Comparison of ENCODE assay signal across 2 cellular contexts in genomic region chr2:54455584-54456525, GRCh38.
TF ChIP-seq lines count a peak whose summit lies in the region.

Gene SPTBN1 (plus strand): TSS chr2:54456327. CDS start chr2:54526419, 70,092 bp downstream.

TF ChIP-seq in WTC11, 78 proteins besides CTCF, POLR2A, EP300 and RAD21 (continued from another document):
- TF ChIP-seq, protein P1, sequence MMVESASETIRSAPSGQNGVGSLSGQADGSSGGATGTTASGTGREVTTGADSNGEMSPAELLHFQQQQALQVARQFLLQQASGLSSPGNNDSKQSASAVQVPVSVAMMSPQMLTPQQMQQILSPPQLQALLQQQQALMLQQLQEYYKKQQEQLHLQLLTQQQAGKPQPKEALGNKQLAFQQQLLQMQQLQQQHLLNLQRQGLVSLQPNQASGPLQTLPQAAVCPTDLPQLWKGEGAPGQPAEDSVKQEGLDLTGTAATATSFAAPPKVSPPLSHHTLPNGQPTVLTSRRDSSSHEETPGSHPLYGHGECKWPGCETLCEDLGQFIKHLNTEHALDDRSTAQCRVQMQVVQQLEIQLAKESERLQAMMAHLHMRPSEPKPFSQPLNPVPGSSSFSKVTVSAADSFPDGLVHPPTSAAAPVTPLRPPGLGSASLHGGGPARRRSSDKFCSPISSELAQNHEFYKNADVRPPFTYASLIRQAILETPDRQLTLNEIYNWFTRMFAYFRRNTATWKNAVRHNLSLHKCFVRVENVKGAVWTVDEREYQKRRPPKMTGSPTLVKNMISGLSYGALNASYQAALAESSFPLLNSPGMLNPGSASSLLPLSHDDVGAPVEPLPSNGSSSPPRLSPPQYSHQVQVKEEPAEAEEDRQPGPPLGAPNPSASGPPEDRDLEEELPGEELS (CRISPR knock-in tag; IDR thresholded peaks at IDR 0.05) = 0 out of 2 replicates have a peak, but pooled peaks have one; percentile 59
- 0 out of 2 replicates have a peak, but pooled peaks have one; percentile 36 for TF ChIP-seq ZBTB21 (CRISPR knock-in tag; IDR thresholded peaks at IDR 0.05; ENCODE audit: borderline replicate concordance)
- TF ChIP-seq E2F5 (CRISPR knock-in tag; IDR thresholded peaks at IDR 0.05) = no peak; the same call in 1 of the 2 replicates
- peak; percentile 42; the same call in 1 of the 2 replicates for TF ChIP-seq HMGXB4 (CRISPR knock-in tag; IDR thresholded peaks at IDR 0.05)
- no peak for TF ChIP-seq JAZF1 (CRISPR knock-in tag; IDR thresholded peaks at IDR 0.05)
- no peak for TF ChIP-seq USF1 (CRISPR knock-in tag; IDR thresholded peaks at IDR 0.05)
- no peak for TF ChIP-seq NR1H2 (CRISPR knock-in tag; IDR thresholded peaks at IDR 0.05)
- TF ChIP-seq ARID4B (CRISPR knock-in tag; IDR thresholded peaks at IDR 0.05; ENCODE audit: borderline replicate concordance) = 0 out of 2 replicates have a peak, but pooled peaks have one; percentile 6
- 0 out of 2 replicates have a peak, but pooled peaks have one; percentile 57 for TF ChIP-seq SMAD3 (CRISPR knock-in tag; IDR thresholded peaks at IDR 0.05; ENCODE audit: borderline replicate concordance)

TF ChIP-seq in H1, 55 proteins besides CTCF, POLR2A, EP300 and RAD21 (continued from another document and continues in another):
- TF ChIP-seq CHD7 (IDR thresholded peaks at IDR 0.05; ENCODE audit: insufficient replicate concordance, low read length) (no peak), HDAC6 (IDR thresholded peaks at IDR 0.05; ENCODE audit: low read depth, low read length) (no peak), MAFK (IDR thresholded peaks at IDR 0.05; ENCODE audit: low read depth, low read length) (no peak), POU5F1 (IDR thresholded peaks at IDR 0.05; ENCODE audit: low read depth, low read length) (no peak), TBP (IDR thresholded peaks at IDR 0.05; ENCODE audit: low read depth, low read length) (0 out of 2 replicates have a peak, but pooled peaks have one; percentile 23), NANOG (IDR thresholded peaks at IDR 0.05; ENCODE audit: insufficient read depth, low read depth, low read length, poor library complexity, severe bottlenecking) (no peak), TEAD4 (IDR thresholded peaks at IDR 0.05; ENCODE audit: low read depth, low read length) (no peak), RBBP5 (IDR thresholded peaks at IDR 0.05; ENCODE audit: borderline replicate concordance, low read depth, low read length) (no peak; the same call in 1 of the 2 replicates), FOSL1 (IDR thresholded peaks at IDR 0.05; ENCODE audit: insufficient read depth, low read depth, low read length) (no peak), BCL11A (IDR thresholded peaks at IDR 0.05; ENCODE audit: low read depth in 2 of 2, low read length in 2 of 2) (no peak), YY1 (IDR thresholded peaks at IDR 0.05; ENCODE audit: low read depth, low read length) (peak; percentile 13; the same call in 1 of the 2 replicates), CHD1 (IDR thresholded peaks at IDR 0.05; ENCODE audit: low read depth, low read length) (no peak), SP2 (IDR thresholded peaks at IDR 0.05; ENCODE audit: low read length) (no peak), POLR2AphosphoS5 (IDR thresholded peaks at IDR 0.05; ENCODE audit: low read depth, low read length) (0 out of 2 replicates have a peak, but pooled peaks have one; percentile 46), RFX5 (IDR thresholded peaks at IDR 0.05; ENCODE audit: borderline replicate concordance, low read depth, low read length) (no peak), KDM5A (IDR thresholded peaks at IDR 0.05; ENCODE audit: low read length) (no peak), ZNF274 (IDR thresholded peaks at IDR 0.05; ENCODE audit: borderline replicate concordance, extremely low read depth, low read length) (no peak), CREB1 (IDR thresholded peaks at IDR 0.05) (0 out of 2 replicates have a peak, but pooled peaks have one; percentile 29), CEBPB (IDR thresholded peaks at IDR 0.05; ENCODE audit: low read depth, low read length) (no peak), EZH2 (IDR thresholded peaks at IDR 0.05; ENCODE audit: low read depth, low read length, severe bottlenecking) (no peak), BRCA1 (IDR thresholded peaks at IDR 0.05; ENCODE audit: low read depth, low read length) (no peak), GTF2F1 (IDR thresholded peaks at IDR 0.05; ENCODE audit: borderline replicate concordance, low read depth, low read length) (no peak), ATF3 (IDR thresholded peaks at IDR 0.05; ENCODE audit: insufficient read depth, low read depth, low read length) (no peak), SIN3A (conservative IDR thresholded peaks at IDR 0.05 in 1 of 2, IDR thresholded peaks at IDR 0.05 in 1 of 2; ENCODE audit: low read depth in 1 of 2, low read length in 2 of 2) (peak in 1 of 2 experiments; percentile 23; a peak in 1 of 4 replicates), GABPA (IDR thresholded peaks at IDR 0.05; ENCODE audit: borderline replicate concordance, insufficient read depth, low read length) (no peak), HDAC2 (IDR thresholded peaks at IDR 0.05; ENCODE audit: borderline replicate concordance in 1 of 2, low read depth in 2 of 2, low read length in 2 of 2) (peak in 1 of 2 experiments; percentile 73; a peak in 1 of 4 replicates), CHD2 (IDR thresholded peaks at IDR 0.05; ENCODE audit: low read length) (no peak), ASH2L (IDR thresholded peaks at IDR 0.05; ENCODE audit: low read length) (peak; percentile 86), TAF7 (optimal IDR thresholded peaks at IDR 0.05; ENCODE audit: borderline replicate concordance, low read depth, low read length) (no peak), KDM4A (IDR thresholded peaks at IDR 0.05; ENCODE audit: low read depth, low read length, severe bottlenecking) (peak; percentile 52), TAF1 (IDR thresholded peaks at IDR 0.05; ENCODE audit: low read depth, low read length) (peak; percentile 68), MAX (IDR thresholded peaks at IDR 0.05) (peak; percentile 74), JUND (IDR thresholded peaks at IDR 0.05; ENCODE audit: low read length) (no peak), SIRT6 (IDR thresholded peaks at IDR 0.05; ENCODE audit: low read length) (no peak), KDM1A (IDR thresholded peaks at IDR 0.05; ENCODE audit: borderline replicate concordance, low read length) (no peak), CBX5 (IDR thresholded peaks at IDR 0.05; ENCODE audit: low read depth, low read length) (no peak), SRF (IDR thresholded peaks at IDR 0.05; ENCODE audit: low read depth, low read length) (no peak), SUZ12 (IDR thresholded peaks at IDR 0.05; ENCODE audit: low read length) (peak; percentile 39; the same call in 1 of the 2 replicates), RNF2 (IDR thresholded peaks at IDR 0.05; ENCODE audit: borderline replicate concordance, low read depth, low read length, missing control alignments, poor library complexity, severe bottlenecking) (no peak), CBX8 (IDR thresholded peaks at IDR 0.05; ENCODE audit: borderline replicate concordance, low read depth, low read length) (no peak), CTBP2 (IDR thresholded peaks at IDR 0.05; ENCODE audit: borderline replicate concordance, insufficient read depth, insufficient read length, low read length) (no peak), SAP30 (IDR thresholded peaks at IDR 0.05; ENCODE audit: insufficient read depth, insufficient replicate concordance, low read length) (no peak), E2F6 (IDR thresholded peaks at IDR 0.05) (peak; percentile 43; the same call in 1 of the 2 replicates), TCF12 (IDR thresholded peaks at IDR 0.05; ENCODE audit: low read depth, low read length) (peak; percentile 38; the same call in 1 of the 2 replicates), RXRA (IDR thresholded peaks at IDR 0.05; ENCODE audit: insufficient read depth, low read depth, low read length) (no peak)
- TF ChIP-seq, protein P2, sequence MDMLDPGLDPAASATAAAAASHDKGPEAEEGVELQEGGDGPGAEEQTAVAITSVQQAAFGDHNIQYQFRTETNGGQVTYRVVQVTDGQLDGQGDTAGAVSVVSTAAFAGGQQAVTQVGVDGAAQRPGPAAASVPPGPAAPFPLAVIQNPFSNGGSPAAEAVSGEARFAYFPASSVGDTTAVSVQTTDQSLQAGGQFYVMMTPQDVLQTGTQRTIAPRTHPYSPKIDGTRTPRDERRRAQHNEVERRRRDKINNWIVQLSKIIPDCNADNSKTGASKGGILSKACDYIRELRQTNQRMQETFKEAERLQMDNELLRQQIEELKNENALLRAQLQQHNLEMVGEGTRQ (IDR thresholded peaks at IDR 0.05; ENCODE audit: low read length) = no peak
- TF ChIP-seq, protein P3, sequence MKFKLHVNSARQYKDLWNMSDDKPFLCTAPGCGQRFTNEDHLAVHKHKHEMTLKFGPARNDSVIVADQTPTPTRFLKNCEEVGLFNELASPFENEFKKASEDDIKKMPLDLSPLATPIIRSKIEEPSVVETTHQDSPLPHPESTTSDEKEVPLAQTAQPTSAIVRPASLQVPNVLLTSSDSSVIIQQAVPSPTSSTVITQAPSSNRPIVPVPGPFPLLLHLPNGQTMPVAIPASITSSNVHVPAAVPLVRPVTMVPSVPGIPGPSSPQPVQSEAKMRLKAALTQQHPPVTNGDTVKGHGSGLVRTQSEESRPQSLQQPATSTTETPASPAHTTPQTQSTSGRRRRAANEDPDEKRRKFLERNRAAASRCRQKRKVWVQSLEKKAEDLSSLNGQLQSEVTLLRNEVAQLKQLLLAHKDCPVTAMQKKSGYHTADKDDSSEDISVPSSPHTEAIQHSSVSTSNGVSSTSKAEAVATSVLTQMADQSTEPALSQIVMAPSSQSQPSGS (IDR thresholded peaks at IDR 0.05; ENCODE audit: low read length) = no peak
